Comparison of ENCODE assay signal across 23 cellular contexts in genomic region chr6:137231895-137232294, GRCh38. TPM values are rescaled to one million over a fixed set of nuclear protein-coding genes. Genes with fewer than 3 reads are reported as not detected.
DNase-seq lines count a peak whose midpoint lies in the region; ATAC-seq and TF ChIP-seq lines count a peak whose summit lies in the region.
"Had no signal": no experiment of that assay in that cellular context is flagged by ENCODE, and none has a peak within 500 bp of the region (broad histone marks: within the 10 kb centered on the region; RNA-seq: fewer than 3 reads in every experiment).

No MANE protein-coding gene starts in this region.

- intact Hi-C loops in spleen (cut with DNase I; ENCODE audit: low total_unique reads): no loop called here

- peak; percentile 36 to 38 for ATAC-seq in activated T-cell treated with anti-CD3 and anti-CD28 coated beads, Interleukin-2, amount 50 U/mL, for 72 hours (replicated peaks in 1 of 2)
- ATAC-seq in activated naive CD8-positive, alpha-beta T cell treated with anti-CD3 and anti-CD28 coated beads, Interleukin-2, amount 10 ng/mL, durations not matched to agents 7 days and 5 days (ENCODE audit: low read depth): peak; percentile 44
- ATAC-seq in SK-N-SH treated with all-trans-retinoic acid at 6 μM for 48 hours: no peak
- ATAC-seq: right cardiac atrium had no signal

- POLR2A ChIA-PET in activated naive CD8-positive, alpha-beta T cell treated with anti-CD3 and anti-CD28 coated beads, Interleukin-2, amount 10 ng/mL, durations not matched to agents 7 days and 5 days (lab: Charles Lee): no interaction called here

- no peak for DNase-seq in activated T-cell treated with anti-CD3 and anti-CD28 coated beads, Interleukin-2, amount 50 U/mL, for 72 hours
- DNase-seq in activated T-cell treated with anti-CD3 and anti-CD28 coated beads, Interleukin-2, amount 50 U/mL, for 48 hours: no peak
- DNase-seq in MV-4-11 (lab: John Stamatoyannopoulos, UW) (peak; percentile 30), spleen (no peak), DMS 273 treated with DMSO at 0.1 percent for 48 hours (lab: John Stamatoyannopoulos, UW) (no peak)
- no peak for DNase-seq in activated naive CD8-positive, alpha-beta T cell treated with anti-CD3 and anti-CD28 coated beads, Interleukin-2, amount 10 ng/mL, durations not matched to agents 7 days and 5 days
- no peak for DNase-seq in stimulated activated CD4-positive, alpha-beta T cell treated with anti-CD3 and anti-CD28 coated beads, Interleukin-15, amount 100 ng/mL, for 24 hours
- DNase-seq: activated effector memory CD4-positive, alpha-beta T cell treated with Interleukin-2 at 50 U/mL for 16 hours; foreskin fibroblast; hypothalamus; kidney glomerular epithelial cell; NCI-H1048; NCI-H2081 treated with DMSO at 0.1 percent for 48 hours; NCI-H524 treated with DMSO at 0.1 percent for 48 hours; occipital lobe; PC-9; right cardiac atrium; uterus had no signal

- H3K4me3 ChIP-seq in spleen: peak overlapping the region in 1 of 8 donors; percentile 19
- H3K4me3 ChIP-seq: PC-9, SK-N-MC, uterus had no signal

- no peak for TF ChIP-seq CTCF in spleen (IDR thresholded peaks at IDR 0.05 in 8 of 11, conservative IDR thresholded peaks at IDR 0.05 in 3 of 11)

- H3K27me3 Mint-ChIP-seq in activated T-cell treated with anti-CD3 and anti-CD28 coated beads, Interleukin-2, amount 50 U/mL, for 72 hours (ENCODE audit: low read depth): peaks cover 25% of the 10 kb centered on the region
- H3K27me3 Mint-ChIP-seq in activated naive CD8-positive, alpha-beta T cell treated with anti-CD3 and anti-CD28 coated beads, Interleukin-2, amount 10 ng/mL, durations not matched to agents 7 days and 5 days: peaks cover 10% of the 10 kb centered on the region

- no peaks in the 10 kb centered on the region for H3K9me3 Mint-ChIP-seq in activated T-cell treated with anti-CD3 and anti-CD28 coated beads, Interleukin-2, amount 50 U/mL, for 72 hours
- peaks cover 4% of the 10 kb centered on the region for H3K9me3 Mint-ChIP-seq in activated naive CD8-positive, alpha-beta T cell treated with anti-CD3 and anti-CD28 coated beads, Interleukin-2, amount 10 ng/mL, durations not matched to agents 7 days and 5 days

- no peak for TF ChIP-seq POLR2A in spleen (IDR thresholded peaks at IDR 0.05)

- peak overlapping the region in 1 of 2 donors; percentile 36 for H3K4me3 Mint-ChIP-seq in activated T-cell treated with anti-CD3 and anti-CD28 coated beads, Interleukin-2, amount 50 U/mL, for 72 hours
- peak overlapping the region; percentile 42 for H3K4me3 Mint-ChIP-seq in activated naive CD8-positive, alpha-beta T cell treated with anti-CD3 and anti-CD28 coated beads, Interleukin-2, amount 10 ng/mL, durations not matched to agents 7 days and 5 days

- H3K27ac Mint-ChIP-seq in activated T-cell treated with anti-CD3 and anti-CD28 coated beads, Interleukin-2, amount 50 U/mL, for 72 hours: no peak overlapping the region
- H3K27ac Mint-ChIP-seq in activated naive CD8-positive, alpha-beta T cell treated with anti-CD3 and anti-CD28 coated beads, Interleukin-2, amount 10 ng/mL, durations not matched to agents 7 days and 5 days: no peak overlapping the region

- no peaks in the 10 kb centered on the region for H3K27me3 ChIP-seq in spleen (replicated peaks in 1 of 7)
- H3K27me3 ChIP-seq: uterus had no signal

- H3K4me1 Mint-ChIP-seq in activated T-cell treated with anti-CD3 and anti-CD28 coated beads, Interleukin-2, amount 50 U/mL, for 72 hours (ENCODE audit: low read depth): peaks cover 54% of the 10 kb centered on the region
- H3K4me1 Mint-ChIP-seq in activated naive CD8-positive, alpha-beta T cell treated with anti-CD3 and anti-CD28 coated beads, Interleukin-2, amount 10 ng/mL, durations not matched to agents 7 days and 5 days: peaks cover 60% of the 10 kb centered on the region

- H3K9me3 ChIP-seq in spleen: no peaks in the 10 kb centered on the region
- H3K9me3 ChIP-seq: uterus had no signal

- WGBS in spleen, 5 donors: 39 to 55% (median 52%) methylated on average over 4 of the region's 4 CpGs

- H3K27ac ChIP-seq in spleen: peak overlapping the region in 7 of 8 donors; percentile 48 to 100 (median 87)
- H3K27ac ChIP-seq: SK-N-MC, uterus had no signal

- H3K36me3 Mint-ChIP-seq in activated T-cell treated with anti-CD3 and anti-CD28 coated beads, Interleukin-2, amount 50 U/mL, for 72 hours (ENCODE audit: insufficient read depth in 2 of 2): no peaks in the 10 kb centered on the region
- H3K36me3 Mint-ChIP-seq in activated naive CD8-positive, alpha-beta T cell treated with anti-CD3 and anti-CD28 coated beads, Interleukin-2, amount 10 ng/mL, durations not matched to agents 7 days and 5 days: peaks cover 9% of the 10 kb centered on the region

- peaks cover 33 to 98% (median 86%) of the 10 kb centered on the region in 6 donors for H3K4me1 ChIP-seq in spleen
- H3K4me1 ChIP-seq: uterus had no signal

- H3K36me3 ChIP-seq in spleen: no peaks in the 10 kb centered on the region
- H3K36me3 ChIP-seq: uterus had no signal

TF ChIP-seq in SK-N-SH treated with all-trans-retinoic acid at 6 μM for 48 hours, 23 proteins besides CTCF, POLR2A, EP300 and RAD21:
- TF ChIP-seq POU6F1 (CRISPR knock-in tag; IDR thresholded peaks at IDR 0.05; ENCODE audit: borderline replicate concordance, low read depth) (no peak), BACH2 (CRISPR knock-in tag; IDR thresholded peaks at IDR 0.05; ENCODE audit: borderline replicate concordance) (no peak), ZNF565 (CRISPR knock-in tag; conservative IDR thresholded peaks at IDR 0.05; ENCODE audit: low read depth) (no peak), TCF4 (CRISPR knock-in tag; IDR thresholded peaks at IDR 0.05; ENCODE audit: borderline replicate concordance) (no peak), CSRNP3 (CRISPR knock-in tag; IDR thresholded peaks at IDR 0.05) (no peak), ISL1 (CRISPR knock-in tag; IDR thresholded peaks at IDR 0.05) (no peak), RARB (CRISPR knock-in tag; IDR thresholded peaks at IDR 0.05) (no peak)
TF ChIP-seq in SK-N-SH treated with all-trans-retinoic acid at 6 μM for 48 hours: peak in this region for 0.

RNA-seq across cellular contexts. Expression of gene IFNGR1, which starts 12.7 kb away (rescaled TPM):
- total RNA-seq in activated T-cell treated with anti-CD3 and anti-CD28 coated beads, Interleukin-2, amount 50 U/mL, for 72 hours: 10 to 100 TPM; 51.0 to 54.3 TPM
- 10 to 100 TPM; 29.1 to 29.8 TPM for total RNA-seq in activated naive CD8-positive, alpha-beta T cell treated with anti-CD3 and anti-CD28 coated beads, Interleukin-2, amount 10 ng/mL, durations not matched to agents 7 days and 5 days
- total RNA-seq in spleen: 100 to 1,000 TPM; 146 to 291 (median 232) TPM
- polyA plus RNA-seq in spleen: 100 to 1,000 TPM; 119 to 150 (median 122) TPM

RNA-seq across cellular contexts. Expression of gene IL22RA2, which starts 58.5 kb away (rescaled TPM):
- total RNA-seq in activated T-cell treated with anti-CD3 and anti-CD28 coated beads, Interleukin-2, amount 50 U/mL, for 72 hours: not detected
- not detected for total RNA-seq in activated naive CD8-positive, alpha-beta T cell treated with anti-CD3 and anti-CD28 coated beads, Interleukin-2, amount 10 ng/mL, durations not matched to agents 7 days and 5 days
- 1 to 10 TPM in 1 of 7 donors, under 1 TPM in 2, not detected in 4; 0.19 to 2.1 (median 0.25) TPM for total RNA-seq in spleen
- polyA plus RNA-seq in spleen: under 1 TPM in 2 of 3 donors, not detected in 1; 0.06 to 0.07 TPM
- total RNA-seq: endothelial cell of umbilical vein, H4, occipital lobe, PC-9, uterus had no signal
- polyA plus RNA-seq: AG04450, endothelial cell of umbilical vein had no signal
